In the genomic region with DNA sequence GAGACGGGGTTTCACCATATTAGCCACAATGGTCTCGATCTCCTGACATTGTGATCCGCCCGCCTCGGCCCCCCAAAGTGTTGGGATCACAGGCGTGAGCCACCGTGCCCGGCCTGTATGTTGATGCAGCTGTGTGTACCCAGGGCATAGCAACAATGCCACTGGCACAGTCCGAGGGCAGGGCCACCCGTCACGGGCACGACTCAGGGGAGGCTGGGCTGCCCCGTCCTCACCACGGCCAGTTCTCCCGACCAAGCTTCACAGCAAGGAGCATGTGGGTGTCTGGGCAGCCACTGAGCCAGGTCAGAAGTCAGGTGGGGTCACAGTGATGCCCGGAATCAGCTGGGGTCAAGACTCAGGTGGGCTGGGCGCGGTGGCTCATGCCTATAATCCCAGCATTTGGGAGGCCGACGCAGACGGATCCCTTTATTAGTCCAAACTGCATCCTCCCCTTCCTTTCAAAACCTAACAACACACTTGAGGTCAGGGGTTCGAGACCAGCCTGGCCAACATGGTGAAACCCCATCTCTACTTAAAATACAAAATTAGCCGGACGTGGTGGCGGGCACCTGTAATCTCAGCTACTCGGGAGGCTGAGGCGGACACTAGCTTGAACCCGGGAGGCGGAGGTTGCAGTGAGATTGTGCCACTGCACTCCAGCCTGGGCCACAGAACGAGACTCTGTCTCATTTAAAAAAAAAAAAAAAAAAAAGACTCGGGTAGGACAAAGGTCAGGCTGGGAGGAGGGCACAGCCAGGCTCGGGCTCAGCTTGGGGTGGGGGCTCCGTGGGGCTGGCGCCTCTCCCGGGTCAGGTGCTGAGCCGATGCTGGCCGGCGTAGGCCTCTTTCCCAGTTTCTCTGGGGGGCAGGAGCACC, we compare ENCODE assay signal across 8 cellular contexts. TPM values are rescaled to one million over a fixed set of nuclear protein-coding genes. Genes with fewer than 3 reads are reported as not detected.
DNase-seq lines count a peak whose midpoint lies in the region; ATAC-seq and TF ChIP-seq lines count a peak whose summit lies in the region.

No MANE protein-coding gene starts in this region.

- H2AFZ ChIP-seq in GM23248: peak overlapping the region; percentile 86

- H4K20me1 ChIP-seq in GM23248 (ENCODE audit: insufficient read depth): no peaks in the 10 kb centered on the region

- peaks cover 7% of the 10 kb centered on the region for H3K4me1 ChIP-seq in GM23248 (ENCODE audit: insufficient read depth)
- H3K4me1 ChIP-seq in gastroesophageal sphincter: peaks cover 0 to 36% (median 20%) of the 10 kb centered on the region in 3 donors

- peaks cover 33% of the 10 kb centered on the region for H3K79me2 ChIP-seq in GM23248 (ENCODE audit: insufficient read depth)

- H3K4me2 ChIP-seq in GM23248 (ENCODE audit: unreplicated experiment): peak overlapping the region; percentile 75

- TF ChIP-seq EP300 in gastroesophageal sphincter (IDR thresholded peaks at IDR 0.05): no peak

- no peak for ATAC-seq in gastroesophageal sphincter
- no peak for ATAC-seq in HG02938 (IDR thresholded peaks at IDR 0.05; ENCODE audit: unreplicated experiment)

- H3K4me3 ChIP-seq in GM23248 (peak overlapping the region; percentile 79), WI38 (ENCODE audit: low read depth, low read length) (peak overlapping the region; percentile 71), gastroesophageal sphincter (peak overlapping the region; percentile 91 to 99), skeletal muscle cell (ENCODE audit: low read depth, low read length) (peak overlapping the region; percentile 66)

- H3K27me3 ChIP-seq in GM23248 (replicated peaks; ENCODE audit: insufficient read depth) (no peaks in the 10 kb centered on the region), gastroesophageal sphincter (peaks cover 8% of the 10 kb centered on the region)

- H3K9me2 ChIP-seq in GM23248 (ENCODE audit: insufficient read depth): no peaks in the 10 kb centered on the region

- no peaks in the 10 kb centered on the region for H3F3A ChIP-seq in GM23248 (ENCODE audit: insufficient read depth)

- DNase-seq in GM23248 (no peak), skeletal muscle cell (ENCODE audit: low read depth) (no peak), NCI-H82 treated with DMSO at 0.1 percent for 48 hours (lab: John Stamatoyannopoulos, UW; ENCODE audit: unreplicated experiment) (no peak), NCI-H1417 (lab: John Stamatoyannopoulos, UW) (no peak)
- no peak for DNase-seq in stimulated activated CD4-positive, alpha-beta T cell treated with anti-CD3 and anti-CD28 coated beads, Interleukin-4, amount 100 ng/mL, for 24 hours

- 66 to 69% methylated on average over 34 to 38 of the region's 38 CpGs for WGBS in GM23248 (ENCODE audit: low coverage in 1 of 2, low lambda C conversion rate in 2 of 2, missing lambda C conversion rate in 2 of 2), 2 experiments
- whole genome bisulfite sequencing in gastroesophageal sphincter (ENCODE audit: low coverage in 1 of 2), 2 donors: 22% methylated on average over 9 of the region's 38 CpGs; no CpG with 5 or more reads in 1 of the 2 donors

- H3K36me3 ChIP-seq in GM23248 (ENCODE audit: low read depth) (no peaks in the 10 kb centered on the region), gastroesophageal sphincter (peaks cover 0 to 5% of the 10 kb centered on the region in 2 donors)

- H3K9ac ChIP-seq in GM23248: peak overlapping the region; percentile 82

- H3K9me3 ChIP-seq in GM23248 (ENCODE audit: low read depth) (no peaks in the 10 kb centered on the region), gastroesophageal sphincter (no peaks in the 10 kb centered on the region)

- H3K27ac ChIP-seq in GM23248: no peak overlapping the region
- peak overlapping the region; percentile 93 to 98 (median 98) for H3K27ac ChIP-seq in gastroesophageal sphincter

- in situ Hi-C loops in GM23248 (cut with MboI): no loop called here

- TF ChIP-seq POLR2A in gastroesophageal sphincter (IDR thresholded peaks at IDR 0.05): no peak

- TF ChIP-seq CTCF in WI38 (IDR thresholded peaks at IDR 0.05; ENCODE audit: low read depth, low read length) (no peak), gastroesophageal sphincter (IDR thresholded peaks at IDR 0.05) (no peak)

RNA-seq across cellular contexts. Expression of a gene that starts 1.2 kb away (rescaled TPM):
- total RNA-seq in GM23248 (2014; rRNA removed; shearing (Covaris generic)): 43.0 and 50.8 TPM in 2 replicates
- polyA plus RNA-seq in GM23248 (2016; fragmentation: Nextera tagmentation; extraction: Ambion mirVana): 44.4 and 46.4 TPM in 2 replicates
- total RNA-seq in gastroesophageal sphincter: 10 to 100 TPM; 43.2 to 86.9 (median 70.2) TPM

RNA-seq across cellular contexts. Expression of a gene that starts 13.5 kb away (rescaled TPM):
- total RNA-seq in GM23248 (2014; rRNA removed; shearing (Covaris generic)): not detected in 2 replicates
- polyA plus RNA-seq in GM23248 (2016; fragmentation: Nextera tagmentation; extraction: Ambion mirVana): not detected in 2 replicates
- 1 to 10 TPM in 1 of 4 donors, under 1 TPM in 1, not detected in 2; 0.62 to 1.8 TPM for total RNA-seq in gastroesophageal sphincter

RNA-seq across cellular contexts. Expression of a gene that starts 23.1 kb away (rescaled TPM):
- total RNA-seq in GM23248 (2014; rRNA removed; shearing (Covaris generic)): 60.5 and 72.2 TPM in 2 replicates
- polyA plus RNA-seq in GM23248 (2016; fragmentation: Nextera tagmentation; extraction: Ambion mirVana): 18.9 and 22.0 TPM in 2 replicates
- total RNA-seq in gastroesophageal sphincter: 10 to 100 TPM; 50.3 to 83.9 (median 69.7) TPM

RNA-seq across cellular contexts. Expression of a gene that starts 34.1 kb away (rescaled TPM):
- total RNA-seq in GM23248 (2014; rRNA removed; shearing (Covaris generic)): 0.54 TPM in 1 of 2 replicates, not detected in the other
- 0.11 and 0.38 TPM in 2 replicates for polyA plus RNA-seq in GM23248 (2016; fragmentation: Nextera tagmentation; extraction: Ambion mirVana)
- under 1 TPM in 3 of 4 donors, not detected in 1; 0.20 to 0.46 (median 0.40) TPM for total RNA-seq in gastroesophageal sphincter

RNA-seq across cellular contexts. Expression of a gene that starts 42.0 kb away (rescaled TPM):
- total RNA-seq in GM23248 (2014; rRNA removed; shearing (Covaris generic)): 887 and 955 TPM in 2 replicates
- 939 and 970 TPM in 2 replicates for polyA plus RNA-seq in GM23248 (2016; fragmentation: Nextera tagmentation; extraction: Ambion mirVana)
- 100 to 1,000 TPM; 347 to 450 (median 384) TPM for total RNA-seq in gastroesophageal sphincter
